In the genomic region with DNA sequence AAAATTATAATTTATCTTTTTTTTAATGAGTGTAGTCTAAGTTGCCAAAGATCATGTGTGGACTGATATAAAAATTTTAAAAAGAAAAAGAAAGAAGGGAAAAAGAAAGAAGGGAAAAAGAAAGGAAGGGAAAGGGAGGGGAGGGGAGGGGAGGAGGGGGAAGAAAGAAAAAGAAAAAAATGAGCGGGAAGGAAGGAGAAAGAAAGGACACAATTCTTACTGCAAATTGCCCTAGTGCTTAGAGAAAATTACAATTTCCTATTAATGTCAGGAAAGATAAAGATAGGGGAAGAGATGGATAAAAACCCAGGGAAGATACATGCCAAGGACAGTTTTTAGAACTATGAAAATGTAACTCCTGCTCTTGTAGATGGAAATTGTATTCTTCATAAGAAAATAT, we compare ENCODE assay signal across 21 cellular contexts.
"Had no signal": no experiment of that assay in that cellular context is flagged by ENCODE, and none has a peak within 500 bp of the region (broad histone marks: within the 10 kb centered on the region; RNA-seq: fewer than 3 reads in every experiment).

No MANE protein-coding gene starts in this region.

- H3K9ac ChIP-seq: KMS-11 had no signal

- DNase-seq: Karpas-422, Kasumi-1, MG63, MM.1S, MV-4-11, NCI-H1048, NCI-H1694, NCI-H1694 treated with DMSO at 0.1 percent for 48 hours, NCI-H187, NCI-H187 treated with DMSO at 0.1 percent for 48 hours, NCI-H1930, NCI-H2029, NCI-H2029 treated with DMSO at 0.1 percent for 48 hours, NCI-H2107, NCI-H2171, NCI-H2171 treated with DMSO at 0.1 percent for 48 hours, NCI-H226, NCI-H446, NCI-H446 treated with DMSO at 0.1 percent for 48 hours, NCI-H510A had no signal

- H3K9me3 ChIP-seq: MG63 had no signal

- H3K36me3 ChIP-seq: MG63 had no signal

- H3K4me2 ChIP-seq: KMS-11 had no signal

- H3K27ac ChIP-seq: KMS-11 had no signal

- H3K27me3 ChIP-seq: MG63 had no signal

- H3K4me3 ChIP-seq: MG63 had no signal
